ENCODE assay signal across 23 cellular contexts in the genomic region with DNA sequence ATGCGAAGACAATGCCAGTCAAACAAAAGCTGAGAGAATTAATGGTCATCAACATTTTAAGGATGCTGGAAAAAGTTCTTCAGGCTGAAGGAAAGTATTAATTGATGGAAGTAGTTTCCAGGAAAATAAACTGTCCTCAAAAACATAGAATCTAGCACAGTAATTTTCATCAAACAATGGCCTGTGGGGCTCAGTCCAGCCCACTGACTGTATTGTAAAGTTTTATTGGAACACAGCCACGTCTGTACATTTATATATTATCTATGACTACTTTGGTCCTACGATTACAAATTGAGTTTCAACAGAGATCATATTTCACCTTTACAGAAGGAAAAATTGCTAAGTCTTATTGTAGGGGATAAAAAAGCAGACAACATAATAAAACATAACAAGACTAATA.
"Had no signal": no experiment of that assay in that cellular context is flagged by ENCODE, and none has a peak within 500 bp of the region (broad histone marks: within the 10 kb centered on the region; RNA-seq: fewer than 3 reads in every experiment).

No MANE protein-coding gene starts in this region.

- H3K9me3 Mint-ChIP-seq: dendritic cell treated with granulocyte-macrophage colony-stimulating factor and Interleukin-4, amounts not matched to agents 40 ng/mL and 50 ng/mL, for 4 days; naive B cell; nephron; stimulated activated naive B cell treated with anti-CD40 and anti-IgM and Interleukin-4, amounts not matched to agents 10 μg/mL and 1 μg/mL and 100 μg/mL, for 72 hours; stimulated activated naive CD8-positive, alpha-beta T cell treated with anti-CD3 and anti-CD28 coated beads, Interleukin-15, Interleukin-2, amounts not matched to agents 100 ng/mL and 50 ng/mL, for 24 hours had no signal

- H3K27ac Mint-ChIP-seq: dendritic cell treated with granulocyte-macrophage colony-stimulating factor and Interleukin-4, amounts not matched to agents 40 ng/mL and 50 ng/mL, for 4 days; mesothelial cell of epicardium; naive B cell; nephron; stimulated activated naive B cell treated with anti-CD40 and anti-IgM and Interleukin-4, amounts not matched to agents 10 μg/mL and 1 μg/mL and 100 μg/mL, for 72 hours; stimulated activated naive CD8-positive, alpha-beta T cell treated with anti-CD3 and anti-CD28 coated beads, Interleukin-15, Interleukin-2, amounts not matched to agents 100 ng/mL and 50 ng/mL, for 24 hours had no signal

- H3K27me3 ChIP-seq: colonic mucosa, esophagus squamous epithelium, left lung, ovary, right lobe of liver had no signal

- H3K27me3 Mint-ChIP-seq: naive B cell; stimulated activated naive B cell treated with anti-CD40 and anti-IgM and Interleukin-4, amounts not matched to agents 10 μg/mL and 1 μg/mL and 100 μg/mL, for 72 hours; stimulated activated naive CD8-positive, alpha-beta T cell treated with anti-CD3 and anti-CD28 coated beads, Interleukin-15, Interleukin-2, amounts not matched to agents 100 ng/mL and 50 ng/mL, for 24 hours had no signal

- DNase-seq: colonic mucosa; effector memory CD4-positive, alpha-beta T cell; erythroblast; esophagus squamous epithelium; foreskin melanocyte; glutamatergic neuron; heart right ventricle; left cardiac atrium; left lung; mesenchymal stem cell; mucosa of descending colon; naive B cell; ovary; right lobe of liver; small intestine; stimulated activated CD4-positive, alpha-beta T cell treated with anti-CD3 and anti-CD28 coated beads, Interleukin-15, amount 100 ng/mL, for 24 hours; stimulated activated CD4-positive, alpha-beta T cell treated with anti-CD3 and anti-CD28 coated beads, Interleukin-2, amount 100 ng/mL, for 48 hours; stimulated activated naive B cell treated with anti-CD40 and anti-IgM and Interleukin-4, amounts not matched to agents 10 μg/mL and 1 μg/mL and 100 μg/mL, for 72 hours; trophoblast cell had no signal

- H3K36me3 Mint-ChIP-seq: mesothelial cell of epicardium; naive B cell; stimulated activated naive B cell treated with anti-CD40 and anti-IgM and Interleukin-4, amounts not matched to agents 10 μg/mL and 1 μg/mL and 100 μg/mL, for 72 hours had no signal

- H3K4me1 ChIP-seq: colonic mucosa, esophagus squamous epithelium, heart right ventricle, left lung, right lobe of liver had no signal

- H3K9me3 ChIP-seq: colonic mucosa, esophagus squamous epithelium, heart right ventricle, left lung, mucosa of descending colon, ovary, right lobe of liver had no signal

- H3K4me3 Mint-ChIP-seq: dendritic cell treated with granulocyte-macrophage colony-stimulating factor and Interleukin-4, amounts not matched to agents 40 ng/mL and 50 ng/mL, for 4 days; mesothelial cell of epicardium; naive B cell; nephron; stimulated activated naive B cell treated with anti-CD40 and anti-IgM and Interleukin-4, amounts not matched to agents 10 μg/mL and 1 μg/mL and 100 μg/mL, for 72 hours; stimulated activated naive CD8-positive, alpha-beta T cell treated with anti-CD3 and anti-CD28 coated beads, Interleukin-15, Interleukin-2, amounts not matched to agents 100 ng/mL and 50 ng/mL, for 24 hours had no signal

- H3K27ac ChIP-seq: colonic mucosa, esophagus squamous epithelium, heart right ventricle, left lung, ovary, right lobe of liver had no signal

- H3K4me3 ChIP-seq: colonic mucosa, esophagus squamous epithelium, heart right ventricle, left lung, mucosa of descending colon, ovary, right lobe of liver had no signal

- H3K36me3 ChIP-seq: colonic mucosa, esophagus squamous epithelium, heart right ventricle, left lung, ovary, right lobe of liver had no signal

- ATAC-seq: heart right ventricle; left cardiac atrium; left lung; mucosa of descending colon; right lobe of liver; stimulated activated naive B cell treated with anti-CD40 and anti-IgM and Interleukin-4, amounts not matched to agents 10 μg/mL and 1 μg/mL and 100 μg/mL, for 72 hours had no signal
